In genomic region chr20:4546786-4547185, GRCh38 we compare ENCODE assay signal across 1 cellular context.
TF ChIP-seq lines count a peak whose summit lies in the region.

No MANE protein-coding gene starts in this region.

TF ChIP-seq in GM23338, 12 proteins besides CTCF, POLR2A, EP300 and RAD21 (continued from another document):
- no peak for TF ChIP-seq ZNF462 (CRISPR knock-in tag; IDR thresholded peaks at IDR 0.05)
